17 cellular contexts compared by ENCODE assay signal in the genomic region with DNA sequence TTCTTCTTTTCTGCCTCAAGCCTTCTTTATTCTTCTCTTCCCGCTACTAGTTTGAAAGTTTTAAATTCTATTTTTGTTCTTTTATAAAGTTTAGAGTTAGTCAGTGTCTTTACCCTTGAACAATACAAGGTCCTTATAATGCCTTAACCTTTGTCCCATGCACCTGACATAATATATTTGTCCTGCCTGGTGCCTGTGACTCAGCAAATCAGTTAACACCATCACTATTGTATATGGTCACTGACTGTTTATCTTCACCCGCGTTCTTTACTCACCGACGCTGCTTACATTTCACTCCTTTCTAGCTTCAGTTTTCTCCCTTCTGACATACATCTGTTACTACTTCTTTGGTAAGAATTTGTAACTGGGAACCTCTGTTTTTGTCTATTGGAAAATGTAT. TPM values are rescaled to one million over a fixed set of nuclear protein-coding genes. Genes with fewer than 3 reads are reported as not detected.
DNase-seq lines count a peak whose midpoint lies in the region; ATAC-seq and TF ChIP-seq lines count a peak whose summit lies in the region.
"Had no signal": no experiment of that assay in that cellular context is flagged by ENCODE, and none has a peak within 500 bp of the region (broad histone marks: within the 10 kb centered on the region; RNA-seq: fewer than 3 reads in every experiment).

No MANE protein-coding gene starts in this region.

- no peaks in the 10 kb centered on the region for H3K9me3 ChIP-seq in ovary
- H3K9me3 ChIP-seq: spleen, thoracic aorta had no signal

- WGBS in ovary, 3 donors, result 88 to 94% (median 90%) methylated on average over 5 of the region's 5 CpGs

- DNase-seq in DMS53 treated with DMSO at 0.1 percent for 48 hours (lab: John Stamatoyannopoulos, UW; ENCODE audit: unreplicated experiment) (peak; percentile 93), NCI-H146 (lab: John Stamatoyannopoulos, UW) (peak; percentile 41), nephron progenitor cell (no peak), GOT3 (lab: John Stamatoyannopoulos, UW) (no peak), ovary (no peak)
- DNase-seq: activated effector memory CD4-positive, alpha-beta T cell treated with anti-CD3 and anti-CD28 coated beads, Interleukin-2, amount 50 U/mL, for 16 hours; cerebellar nuclear complex; left ventricle myocardium superior; NCI-H1105; posterior cingulate gyrus; SHP77; spleen had no signal

- no peak for TF ChIP-seq CTCF in nephron progenitor cell (IDR thresholded peaks at IDR 0.05)
- no peak for TF ChIP-seq CTCF in ovary (IDR thresholded peaks at IDR 0.05)

- H3K27me3 Mint-ChIP-seq in dendritic cell treated with granulocyte-macrophage colony-stimulating factor and Interleukin-4, amounts not matched to agents 40 ng/mL and 50 ng/mL, for 4 days, result no peaks in the 10 kb centered on the region
- H3K27me3 Mint-ChIP-seq in nephron progenitor cell (ENCODE audit: low read depth, poor library complexity), result peaks cover 4% of the 10 kb centered on the region

- no peak for TF ChIP-seq POLR2A in ovary (IDR thresholded peaks at IDR 0.05)

- no peak overlapping the region for H3K4me3 ChIP-seq in ovary
- H3K4me3 ChIP-seq: spleen, thoracic aorta had no signal

- intact Hi-C loops in dendritic cell treated with granulocyte-macrophage colony-stimulating factor and Interleukin-4, amounts not matched to agents 40 ng/mL and 50 ng/mL, for 4 days (cut with micrococcal nuclease), result loop anchor here (10.0 kb wide), 1 partner anchor 405 kb away; a partner anchor contains a TSS
- intact Hi-C loops in ovary (cut with DNase I), result no loop called here

- H3K36me3 ChIP-seq in ovary, result no peaks in the 10 kb centered on the region
- H3K36me3 ChIP-seq: thoracic aorta had no signal

- no peaks in the 10 kb centered on the region for H3K27me3 ChIP-seq in ovary
- H3K27me3 ChIP-seq: spleen had no signal

- H3K4me1 ChIP-seq in ovary (ENCODE audit: insufficient read depth), result peaks cover 1% of the 10 kb centered on the region

- peak overlapping the region; percentile 48 for H3K27ac Mint-ChIP-seq in dendritic cell treated with granulocyte-macrophage colony-stimulating factor and Interleukin-4, amounts not matched to agents 40 ng/mL and 50 ng/mL, for 4 days
- H3K27ac Mint-ChIP-seq in nephron progenitor cell, result peak overlapping the region; percentile 83

- H3K36me3 Mint-ChIP-seq in dendritic cell treated with granulocyte-macrophage colony-stimulating factor and Interleukin-4, amounts not matched to agents 40 ng/mL and 50 ng/mL, for 4 days (ENCODE audit: low read depth), result peaks cover 10% of the 10 kb centered on the region
- H3K36me3 Mint-ChIP-seq in nephron progenitor cell (ENCODE audit: low read depth), result peaks cover 29% of the 10 kb centered on the region

- H3K4me3 Mint-ChIP-seq in dendritic cell treated with granulocyte-macrophage colony-stimulating factor and Interleukin-4, amounts not matched to agents 40 ng/mL and 50 ng/mL, for 4 days, result no peak overlapping the region
- H3K4me3 Mint-ChIP-seq in nephron progenitor cell, result no peak overlapping the region

- H3K9me3 Mint-ChIP-seq in dendritic cell treated with granulocyte-macrophage colony-stimulating factor and Interleukin-4, amounts not matched to agents 40 ng/mL and 50 ng/mL, for 4 days, result no peaks in the 10 kb centered on the region
- no peaks in the 10 kb centered on the region for H3K9me3 Mint-ChIP-seq in nephron progenitor cell

- no peak for ATAC-seq in GM21528 (IDR thresholded peaks at IDR 0.05; ENCODE audit: low FRiP score, unreplicated experiment)
- ATAC-seq in GM18861 (IDR thresholded peaks at IDR 0.05; ENCODE audit: unreplicated experiment), result no peak
- ATAC-seq: activated CD4-positive, CD25-positive, alpha-beta regulatory T cell treated with anti-CD3 and anti-CD28 coated beads, Interleukin-2, amount 50 U/mL, for 24 hours; left ventricle myocardium superior had no signal

- TF ChIP-seq EP300 in ovary (IDR thresholded peaks at IDR 0.05), result no peak

- H3K4me1 Mint-ChIP-seq in dendritic cell treated with granulocyte-macrophage colony-stimulating factor and Interleukin-4, amounts not matched to agents 40 ng/mL and 50 ng/mL, for 4 days (ENCODE audit: low read depth), result peaks cover 17% of the 10 kb centered on the region
- peaks cover 46% of the 10 kb centered on the region for H3K4me1 Mint-ChIP-seq in nephron progenitor cell

- H3K27ac ChIP-seq in ovary, result no peak overlapping the region
- H3K27ac ChIP-seq: spleen, thoracic aorta had no signal

RNA-seq across cellular contexts. Expression of a gene that starts 5.7 kb away (rescaled TPM):
- total RNA-seq in ovary, result 10 to 100 TPM; 25.4 to 36.8 (median 28.6) TPM
- polyA plus RNA-seq in ovary, result 10 to 100 TPM; 38.5 to 46.9 TPM

RNA-seq across cellular contexts. Expression of a gene that starts 56.9 kb away (rescaled TPM):
- 10 to 100 TPM in 3 of 7 donors, 1 to 10 TPM in 4; 5.0 to 27.7 (median 8.3) TPM for total RNA-seq in ovary
- polyA plus RNA-seq in ovary, result 10 to 100 TPM in 1 of 2 donors, 1 to 10 TPM in 1; 4.4 to 19.2 TPM

Comparison
In these comparisons a context has a peak if more than half of its experiments do, and no peak if none do; other contexts are left out.
1. DNase-seq: peak in DMS53 treated with DMSO at 0.1 percent for 48 hours (single experiment) and NCI-H146 (single experiment); none in nephron progenitor cell (single experiment), GOT3 (single experiment) and ovary (0 of 5).